14 cellular contexts compared by ENCODE assay signal in the genomic region with DNA sequence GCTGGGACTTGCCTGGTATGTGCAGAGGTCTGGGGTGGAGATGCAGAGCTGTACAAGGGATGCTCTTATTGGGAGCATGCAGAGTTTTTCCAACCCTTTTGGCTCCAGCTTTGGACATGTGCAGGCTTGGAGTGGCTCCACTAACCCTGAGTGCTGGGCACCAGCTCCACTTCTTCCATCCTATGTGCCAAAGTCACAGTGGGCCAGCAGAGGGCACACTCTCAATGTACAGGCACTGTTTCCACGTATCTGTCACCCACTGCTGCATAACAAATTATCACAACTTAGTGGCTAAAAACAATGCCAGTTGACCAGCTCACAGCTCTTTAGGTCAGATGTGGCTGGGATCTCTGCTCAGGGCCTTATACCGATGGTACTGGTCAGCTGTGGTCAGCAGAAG.
DNase-seq lines count a peak whose midpoint lies in the region; ATAC-seq and TF ChIP-seq lines count a peak whose summit lies in the region.
"Had no signal": no experiment of that assay in that cellular context is flagged by ENCODE, and none has a peak within 500 bp of the region (broad histone marks: within the 10 kb centered on the region; RNA-seq: fewer than 3 reads in every experiment).

No MANE protein-coding gene starts in this region.

- H3K9me3 ChIP-seq in mucosa of descending colon = no peaks in the 10 kb centered on the region

- no peaks in the 10 kb centered on the region for H3K79me2 ChIP-seq in KMS-11 (ENCODE audit: insufficient read depth, low read depth)

- no peaks in the 10 kb centered on the region for H3K36me3 Mint-ChIP-seq in activated CD8-positive, alpha-beta T cell treated with anti-CD3 and anti-CD28 coated beads for 36 hours (ENCODE audit: low read depth)

- no peak overlapping the region for H2AFZ ChIP-seq in KMS-11 (ENCODE audit: low read depth)
- H2AFZ ChIP-seq: GM23248 had no signal

- intact Hi-C loops in activated CD8-positive, alpha-beta T cell treated with anti-CD3 and anti-CD28 coated beads for 36 hours (cut with micrococcal nuclease) = no loop called here
- intact Hi-C loops in mucosa of descending colon (cut with DNase I, micrococcal nuclease) = no loop called here

- H3K27ac ChIP-seq in C4-2B (no peak overlapping the region), KMS-11 (no peak overlapping the region)
- H3K27ac ChIP-seq: coronary artery, GM23248, SJSA1 had no signal

- no peaks in the 10 kb centered on the region for H3K9me3 Mint-ChIP-seq in activated CD8-positive, alpha-beta T cell treated with anti-CD3 and anti-CD28 coated beads for 36 hours

- H3K27ac Mint-ChIP-seq in activated CD8-positive, alpha-beta T cell treated with anti-CD3 and anti-CD28 coated beads for 36 hours = no peak overlapping the region

- H3K4me1 ChIP-seq in KMS-11 (ENCODE audit: low read depth, poor library complexity, severe bottlenecking) (no peaks in the 10 kb centered on the region), mucosa of descending colon (ENCODE audit: low read depth) (no peaks in the 10 kb centered on the region)
- H3K4me1 ChIP-seq: SJSA1 had no signal

- H3K4me3 Mint-ChIP-seq in activated CD8-positive, alpha-beta T cell treated with anti-CD3 and anti-CD28 coated beads for 36 hours = no peak overlapping the region

- no peak for ATAC-seq in activated CD8-positive, alpha-beta T cell treated with anti-CD3 and anti-CD28 coated beads for 36 hours
- ATAC-seq in mucosa of descending colon (no peak), GM18909 (IDR thresholded peaks at IDR 0.05; ENCODE audit: poor library complexity, unreplicated experiment) (no peak), GM19328 (IDR thresholded peaks at IDR 0.05; ENCODE audit: unreplicated experiment) (no peak)
- ATAC-seq: right cardiac atrium had no signal

- CTCF ChIA-PET in activated CD8-positive, alpha-beta T cell treated with anti-CD3 and anti-CD28 coated beads for 36 hours (lab: Charles Lee) = interaction anchor here (0.9 to 1.2 kb wide), 6 partner anchors 10 to 229 kb away, joined by 3 to 5 read pairs (median 4); no protein-coding TSS in a partner anchor

- TF ChIP-seq CTCF in C4-2B (conservative IDR thresholded peaks at IDR 0.05) (peak; percentile 46; the same call in 1 of the 2 replicates), KMS-11 (conservative IDR thresholded peaks at IDR 0.05; ENCODE audit: low read depth, low read length) (peak; percentile 29; the same call in 1 of the 2 replicates), mucosa of descending colon (IDR thresholded peaks at IDR 0.05) (no peak)
- TF ChIP-seq CTCF in activated CD8-positive, alpha-beta T cell treated with anti-CD3 and anti-CD28 coated beads for 36 hours (IDR thresholded peaks at IDR 0.05) = no peak

- peak; percentile 41 for DNase-seq in activated CD8-positive, alpha-beta T cell treated with anti-CD3 and anti-CD28 coated beads for 36 hours
- peak in 2 of 3 donors; percentile 9 to 29 for DNase-seq in mucosa of descending colon
- DNase-seq in DMS 273 (lab: John Stamatoyannopoulos, UW; ENCODE audit: unreplicated experiment) = no peak
- no peak for DNase-seq in NCI-H146 treated with DMSO at 0.1 percent for 48 hours (lab: John Stamatoyannopoulos, UW; ENCODE audit: unreplicated experiment)
- DNase-seq: C1 segment of cervical spinal cord, GM23248, NCI-H146, right cardiac atrium had no signal

- H3K4me2 ChIP-seq in KMS-11 = no peak overlapping the region

- no peaks in the 10 kb centered on the region for H3K36me3 ChIP-seq in KMS-11 (ENCODE audit: insufficient read depth)
- H3K36me3 ChIP-seq in mucosa of descending colon (ENCODE audit: low read depth) = no peaks in the 10 kb centered on the region
- H3K36me3 ChIP-seq: SJSA1 had no signal

- POLR2A ChIA-PET in activated CD8-positive, alpha-beta T cell treated with anti-CD3 and anti-CD28 coated beads for 36 hours (lab: Charles Lee) = no interaction called here

- H3K9ac ChIP-seq in KMS-11 = no peak overlapping the region
- H3K9ac ChIP-seq: GM23248 had no signal

- H4K20me1 ChIP-seq in KMS-11 (ENCODE audit: insufficient read depth) = no peaks in the 10 kb centered on the region

- H3K4me3 ChIP-seq in KMS-11 (IDR thresholded peaks at IDR 0.05; ENCODE audit: insufficient read depth, low read depth, low read length) = no peak overlapping the region
- H3K4me3 ChIP-seq in mucosa of descending colon = no peak overlapping the region
- H3K4me3 ChIP-seq: coronary artery, GM23248, SJSA1 had no signal

- no peaks in the 10 kb centered on the region for H3K4me1 Mint-ChIP-seq in activated CD8-positive, alpha-beta T cell treated with anti-CD3 and anti-CD28 coated beads for 36 hours (ENCODE audit: low read depth)

- H3K27me3 ChIP-seq in KMS-11 (ENCODE audit: insufficient read depth, low read depth) = no peaks in the 10 kb centered on the region; the same call in 1 of the 2 replicates
- H3K27me3 ChIP-seq: SJSA1 had no signal

- no peaks in the 10 kb centered on the region for H3K27me3 Mint-ChIP-seq in activated CD8-positive, alpha-beta T cell treated with anti-CD3 and anti-CD28 coated beads for 36 hours

Comparison
In these comparisons a context has a peak if more than half of its experiments do, and no peak if none do; other contexts are left out.
1. CTCF ChIP-seq: peak in C4-2B (single experiment) and KMS-11 (single experiment); none in activated CD8-positive, alpha-beta T cell treated with anti-CD3 and anti-CD28 coated beads for 36 hours (single experiment) and mucosa of descending colon (single experiment).
2. DNase-seq: peak in activated CD8-positive, alpha-beta T cell treated with anti-CD3 and anti-CD28 coated beads for 36 hours (single experiment) and mucosa of descending colon (2 of 3); none in DMS 273 (single experiment) and NCI-H146 treated with DMSO at 0.1 percent for 48 hours (single experiment).